In the genomic region with DNA sequence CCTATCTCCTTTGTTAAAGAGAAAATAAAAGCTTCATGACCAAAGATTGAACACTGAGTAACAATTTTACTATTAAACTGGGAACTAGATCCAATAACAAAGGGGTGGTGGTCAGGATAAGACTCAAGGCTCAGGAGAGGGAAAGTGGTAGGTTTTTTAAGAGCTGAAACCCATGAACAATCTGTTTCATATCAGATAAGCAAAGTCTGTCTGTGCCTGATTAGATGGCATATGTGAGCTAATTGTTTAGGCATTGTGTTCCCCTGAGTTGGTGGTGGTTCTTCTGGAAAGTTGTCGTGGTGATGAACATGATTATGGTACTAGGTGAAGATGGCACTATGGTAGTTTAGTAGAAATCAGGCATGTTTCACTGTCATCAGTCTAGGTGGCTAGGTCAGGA, we compare ENCODE assay signal across 1 cellular context.
TF ChIP-seq lines count a peak whose summit lies in the region.

No MANE protein-coding gene starts in this region.

TF ChIP-seq in GM23338, 12 proteins besides CTCF, POLR2A, EP300 and RAD21:
- TF ChIP-seq, protein P1, sequence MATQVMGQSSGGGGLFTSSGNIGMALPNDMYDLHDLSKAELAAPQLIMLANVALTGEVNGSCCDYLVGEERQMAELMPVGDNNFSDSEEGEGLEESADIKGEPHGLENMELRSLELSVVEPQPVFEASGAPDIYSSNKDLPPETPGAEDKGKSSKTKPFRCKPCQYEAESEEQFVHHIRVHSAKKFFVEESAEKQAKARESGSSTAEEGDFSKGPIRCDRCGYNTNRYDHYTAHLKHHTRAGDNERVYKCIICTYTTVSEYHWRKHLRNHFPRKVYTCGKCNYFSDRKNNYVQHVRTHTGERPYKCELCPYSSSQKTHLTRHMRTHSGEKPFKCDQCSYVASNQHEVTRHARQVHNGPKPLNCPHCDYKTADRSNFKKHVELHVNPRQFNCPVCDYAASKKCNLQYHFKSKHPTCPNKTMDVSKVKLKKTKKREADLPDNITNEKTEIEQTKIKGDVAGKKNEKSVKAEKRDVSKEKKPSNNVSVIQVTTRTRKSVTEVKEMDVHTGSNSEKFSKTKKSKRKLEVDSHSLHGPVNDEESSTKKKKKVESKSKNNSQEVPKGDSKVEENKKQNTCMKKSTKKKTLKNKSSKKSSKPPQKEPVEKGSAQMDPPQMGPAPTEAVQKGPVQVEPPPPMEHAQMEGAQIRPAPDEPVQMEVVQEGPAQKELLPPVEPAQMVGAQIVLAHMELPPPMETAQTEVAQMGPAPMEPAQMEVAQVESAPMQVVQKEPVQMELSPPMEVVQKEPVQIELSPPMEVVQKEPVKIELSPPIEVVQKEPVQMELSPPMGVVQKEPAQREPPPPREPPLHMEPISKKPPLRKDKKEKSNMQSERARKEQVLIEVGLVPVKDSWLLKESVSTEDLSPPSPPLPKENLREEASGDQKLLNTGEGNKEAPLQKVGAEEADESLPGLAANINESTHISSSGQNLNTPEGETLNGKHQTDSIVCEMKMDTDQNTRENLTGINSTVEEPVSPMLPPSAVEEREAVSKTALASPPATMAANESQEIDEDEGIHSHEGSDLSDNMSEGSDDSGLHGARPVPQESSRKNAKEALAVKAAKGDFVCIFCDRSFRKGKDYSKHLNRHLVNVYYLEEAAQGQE (IDR thresholded peaks at IDR 0.05; ENCODE audit: unreplicated experiment): no peak
- TF ChIP-seq JUNB (IDR thresholded peaks at IDR 0.05; ENCODE audit: unreplicated experiment) (no peak), STAT1 (IDR thresholded peaks at IDR 0.05; ENCODE audit: unreplicated experiment) (no peak), CREB1 (CRISPR knock-in tag; IDR thresholded peaks at IDR 0.05; ENCODE audit: low read depth) (no peak), ZNF114 (CRISPR knock-in tag; IDR thresholded peaks at IDR 0.05) (no peak), NANOG (IDR thresholded peaks at IDR 0.05; ENCODE audit: borderline replicate concordance) (no peak), ZNF331 (CRISPR knock-in tag; IDR thresholded peaks at IDR 0.05; ENCODE audit: low read depth) (no peak), EZH2phosphoT487 (IDR thresholded peaks at IDR 0.05; ENCODE audit: unreplicated experiment) (no peak)
